ENCODE assay signal across 1 cellular context in genomic region chr10:119211176-119211575, GRCh38.
A peak's percentile ranks its signal among the peaks of the same experiment; 100 is the strongest.
TF ChIP-seq lines count a peak whose summit lies in the region.

No MANE protein-coding gene starts in this region.

TF ChIP-seq in HEK293, 187 proteins besides CTCF, POLR2A, EP300 and RAD21 (continued from another document and continues in another):
- TF ChIP-seq, protein P1, sequence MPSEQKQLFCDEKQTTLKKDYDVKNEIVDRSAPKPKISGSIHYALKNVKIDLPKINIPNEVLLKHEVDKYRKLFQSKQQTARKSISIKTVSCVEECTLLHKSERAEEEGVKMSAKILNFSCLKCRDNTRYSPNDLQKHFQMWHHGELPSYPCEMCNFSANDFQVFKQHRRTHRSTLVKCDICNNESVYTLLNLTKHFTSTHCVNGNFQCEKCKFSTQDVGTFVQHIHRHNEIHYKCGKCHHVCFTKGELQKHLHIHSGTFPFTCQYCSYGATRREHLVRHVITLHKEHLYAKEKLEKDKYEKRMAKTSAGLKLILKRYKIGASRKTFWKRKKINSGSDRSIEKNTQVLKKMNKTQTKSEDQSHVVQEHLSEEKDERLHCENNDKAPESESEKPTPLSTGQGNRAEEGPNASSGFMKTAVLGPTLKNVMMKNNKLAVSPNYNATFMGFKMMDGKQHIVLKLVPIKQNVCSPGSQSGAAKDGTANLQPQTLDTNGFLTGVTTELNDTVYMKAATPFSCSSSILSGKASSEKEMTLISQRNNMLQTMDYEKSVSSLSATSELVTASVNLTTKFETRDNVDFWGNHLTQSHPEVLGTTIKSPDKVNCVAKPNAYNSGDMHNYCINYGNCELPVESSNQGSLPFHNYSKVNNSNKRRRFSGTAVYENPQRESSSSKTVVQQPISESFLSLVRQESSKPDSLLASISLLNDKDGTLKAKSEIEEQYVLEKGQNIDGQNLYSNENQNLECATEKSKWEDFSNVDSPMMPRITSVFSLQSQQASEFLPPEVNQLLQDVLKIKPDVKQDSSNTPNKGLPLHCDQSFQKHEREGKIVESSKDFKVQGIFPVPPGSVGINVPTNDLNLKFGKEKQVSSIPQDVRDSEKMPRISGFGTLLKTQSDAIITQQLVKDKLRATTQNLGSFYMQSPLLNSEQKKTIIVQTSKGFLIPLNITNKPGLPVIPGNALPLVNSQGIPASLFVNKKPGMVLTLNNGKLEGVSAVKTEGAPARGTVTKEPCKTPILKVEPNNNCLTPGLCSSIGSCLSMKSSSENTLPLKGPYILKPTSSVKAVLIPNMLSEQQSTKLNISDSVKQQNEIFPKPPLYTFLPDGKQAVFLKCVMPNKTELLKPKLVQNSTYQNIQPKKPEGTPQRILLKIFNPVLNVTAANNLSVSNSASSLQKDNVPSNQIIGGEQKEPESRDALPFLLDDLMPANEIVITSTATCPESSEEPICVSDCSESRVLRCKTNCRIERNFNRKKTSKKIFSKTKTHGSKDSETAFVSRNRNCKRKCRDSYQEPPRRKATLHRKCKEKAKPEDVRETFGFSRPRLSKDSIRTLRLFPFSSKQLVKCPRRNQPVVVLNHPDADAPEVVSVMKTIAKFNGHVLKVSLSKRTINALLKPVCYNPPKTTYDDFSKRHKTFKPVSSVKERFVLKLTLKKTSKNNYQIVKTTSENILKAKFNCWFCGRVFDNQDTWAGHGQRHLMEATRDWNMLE (tag by site-specific recombination; conservative IDR thresholded peaks at IDR 0.05; ENCODE audit: low read depth): no peak
- no peak for TF ChIP-seq ZNF221 (tag by site-specific recombination; IDR thresholded peaks at IDR 0.05; ENCODE audit: borderline replicate concordance)
- TF ChIP-seq ZNF169 (tag by site-specific recombination; IDR thresholded peaks at IDR 0.05): no peak
- TF ChIP-seq ZNF24 (tag by site-specific recombination; IDR thresholded peaks at IDR 0.05): peak; percentile 55; the same call in 1 of the 2 replicates
- TF ChIP-seq SP2 (tag by site-specific recombination; IDR thresholded peaks at IDR 0.05): no peak
- no peak for TF ChIP-seq PRDM2 (tag by site-specific recombination; IDR thresholded peaks at IDR 0.05; ENCODE audit: borderline replicate concordance)
- no peak for TF ChIP-seq ZNF704 (tag by site-specific recombination; IDR thresholded peaks at IDR 0.05)
- TF ChIP-seq ZBTB8A (tag by site-specific recombination; IDR thresholded peaks at IDR 0.05): no peak
- TF ChIP-seq KLF16 (tag by site-specific recombination; IDR thresholded peaks at IDR 0.05): no peak
- TF ChIP-seq ZSCAN5A (tag by site-specific recombination; IDR thresholded peaks at IDR 0.05): no peak
- TF ChIP-seq ZNF707 (tag by site-specific recombination; IDR thresholded peaks at IDR 0.05): no peak
- TF ChIP-seq, protein P2, sequence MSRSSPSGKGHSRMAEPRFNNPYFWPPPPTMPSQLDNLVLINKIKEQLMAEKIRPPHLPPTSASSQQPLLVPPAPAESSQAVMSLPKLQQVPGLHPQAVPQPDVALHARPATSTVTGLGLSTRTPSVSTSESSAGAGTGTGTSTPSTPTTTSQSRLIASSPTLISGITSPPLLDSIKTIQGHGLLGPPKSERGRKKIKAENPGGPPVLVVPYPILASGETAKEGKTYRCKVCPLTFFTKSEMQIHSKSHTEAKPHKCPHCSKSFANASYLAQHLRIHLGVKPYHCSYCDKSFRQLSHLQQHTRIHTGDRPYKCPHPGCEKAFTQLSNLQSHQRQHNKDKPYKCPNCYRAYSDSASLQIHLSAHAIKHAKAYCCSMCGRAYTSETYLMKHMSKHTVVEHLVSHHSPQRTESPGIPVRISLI (tag by site-specific recombination; IDR thresholded peaks at IDR 0.05): 0 out of 2 replicates have a peak, but pooled peaks have one; percentile 66
- no peak for TF ChIP-seq MYNN (tag by site-specific recombination; IDR thresholded peaks at IDR 0.05; ENCODE audit: borderline replicate concordance)
- no peak for TF ChIP-seq ZNF112 (tag by site-specific recombination; IDR thresholded peaks at IDR 0.05)
- no peak for TF ChIP-seq ZNF658 (tag by site-specific recombination; IDR thresholded peaks at IDR 0.05)
- TF ChIP-seq ZNF211 (tag by site-specific recombination; IDR thresholded peaks at IDR 0.05; ENCODE audit: low read depth): no peak
- TF ChIP-seq ZBTB1 (tag by site-specific recombination; IDR thresholded peaks at IDR 0.05): no peak
- TF ChIP-seq, protein P3, sequence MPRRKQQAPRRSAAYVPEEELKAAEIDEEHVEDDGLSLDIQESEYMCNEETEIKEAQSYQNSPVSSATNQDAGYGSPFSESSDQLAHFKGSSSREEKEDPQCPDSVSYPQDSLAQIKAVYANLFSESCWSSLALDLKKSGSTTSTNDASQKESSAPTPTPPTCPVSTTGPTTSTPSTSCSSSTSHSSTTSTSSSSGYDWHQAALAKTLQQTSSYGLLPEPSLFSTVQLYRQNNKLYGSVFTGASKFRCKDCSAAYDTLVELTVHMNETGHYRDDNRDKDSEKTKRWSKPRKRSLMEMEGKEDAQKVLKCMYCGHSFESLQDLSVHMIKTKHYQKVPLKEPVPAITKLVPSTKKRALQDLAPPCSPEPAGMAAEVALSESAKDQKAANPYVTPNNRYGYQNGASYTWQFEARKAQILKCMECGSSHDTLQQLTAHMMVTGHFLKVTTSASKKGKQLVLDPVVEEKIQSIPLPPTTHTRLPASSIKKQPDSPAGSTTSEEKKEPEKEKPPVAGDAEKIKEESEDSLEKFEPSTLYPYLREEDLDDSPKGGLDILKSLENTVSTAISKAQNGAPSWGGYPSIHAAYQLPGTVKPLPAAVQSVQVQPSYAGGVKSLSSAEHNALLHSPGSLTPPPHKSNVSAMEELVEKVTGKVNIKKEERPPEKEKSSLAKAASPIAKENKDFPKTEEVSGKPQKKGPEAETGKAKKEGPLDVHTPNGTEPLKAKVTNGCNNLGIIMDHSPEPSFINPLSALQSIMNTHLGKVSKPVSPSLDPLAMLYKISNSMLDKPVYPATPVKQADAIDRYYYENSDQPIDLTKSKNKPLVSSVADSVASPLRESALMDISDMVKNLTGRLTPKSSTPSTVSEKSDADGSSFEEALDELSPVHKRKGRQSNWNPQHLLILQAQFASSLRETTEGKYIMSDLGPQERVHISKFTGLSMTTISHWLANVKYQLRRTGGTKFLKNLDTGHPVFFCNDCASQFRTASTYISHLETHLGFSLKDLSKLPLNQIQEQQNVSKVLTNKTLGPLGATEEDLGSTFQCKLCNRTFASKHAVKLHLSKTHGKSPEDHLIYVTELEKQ (tag by site-specific recombination; IDR thresholded peaks at IDR 0.05; ENCODE audit: borderline replicate concordance): peak; percentile 35; the same call in 1 of the 2 replicates
- TF ChIP-seq ZNF148 (tag by site-specific recombination; IDR thresholded peaks at IDR 0.05; ENCODE audit: borderline replicate concordance): no peak
- TF ChIP-seq SP7 (tag by site-specific recombination; IDR thresholded peaks at IDR 0.05): no peak
- peak; percentile 100 for TF ChIP-seq PRDM6 (tag by site-specific recombination; IDR thresholded peaks at IDR 0.05)
- no peak for TF ChIP-seq BCL11B (tag by site-specific recombination; IDR thresholded peaks at IDR 0.05; ENCODE audit: low read depth)
- TF ChIP-seq ZNF394 (tag by site-specific recombination; IDR thresholded peaks at IDR 0.05; ENCODE audit: borderline replicate concordance): no peak
- TF ChIP-seq ZNF157 (tag by site-specific recombination; IDR thresholded peaks at IDR 0.05): no peak
- TF ChIP-seq ZNF2 (tag by site-specific recombination; IDR thresholded peaks at IDR 0.05): no peak
- TF ChIP-seq KLF9 (tag by site-specific recombination; IDR thresholded peaks at IDR 0.05; ENCODE audit: low read depth): no peak
- no peak for TF ChIP-seq ZNF138 (tag by site-specific recombination; IDR thresholded peaks at IDR 0.05; ENCODE audit: borderline replicate concordance)
- TF ChIP-seq, protein P4, sequence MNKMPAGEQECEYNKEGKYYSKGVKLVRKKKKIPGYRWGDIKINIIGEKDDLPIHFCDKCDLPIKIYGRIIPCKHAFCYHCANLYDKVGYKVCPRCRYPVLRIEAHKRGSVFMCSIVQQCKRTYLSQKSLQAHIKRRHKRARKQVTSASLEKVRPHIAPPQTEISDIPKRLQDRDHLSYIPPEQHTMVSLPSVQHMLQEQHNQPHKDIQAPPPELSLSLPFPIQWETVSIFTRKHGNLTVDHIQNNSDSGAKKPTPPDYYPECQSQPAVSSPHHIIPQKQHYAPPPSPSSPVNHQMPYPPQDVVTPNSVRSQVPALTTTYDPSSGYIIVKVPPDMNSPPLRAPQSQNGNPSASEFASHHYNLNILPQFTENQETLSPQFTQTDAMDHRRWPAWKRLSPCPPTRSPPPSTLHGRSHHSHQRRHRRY (tag by site-specific recombination; IDR thresholded peaks at IDR 0.05): no peak
- no peak for TF ChIP-seq ZNF132 (tag by site-specific recombination; IDR thresholded peaks at IDR 0.05; ENCODE audit: borderline replicate concordance)
- TF ChIP-seq ZNF623 (tag by site-specific recombination; IDR thresholded peaks at IDR 0.05): no peak
- TF ChIP-seq PRDM1 (tag by site-specific recombination; IDR thresholded peaks at IDR 0.05): 0 out of 2 replicates have a peak, but pooled peaks have one; percentile 35
